10 cellular contexts compared by ENCODE assay signal in the genomic region with DNA sequence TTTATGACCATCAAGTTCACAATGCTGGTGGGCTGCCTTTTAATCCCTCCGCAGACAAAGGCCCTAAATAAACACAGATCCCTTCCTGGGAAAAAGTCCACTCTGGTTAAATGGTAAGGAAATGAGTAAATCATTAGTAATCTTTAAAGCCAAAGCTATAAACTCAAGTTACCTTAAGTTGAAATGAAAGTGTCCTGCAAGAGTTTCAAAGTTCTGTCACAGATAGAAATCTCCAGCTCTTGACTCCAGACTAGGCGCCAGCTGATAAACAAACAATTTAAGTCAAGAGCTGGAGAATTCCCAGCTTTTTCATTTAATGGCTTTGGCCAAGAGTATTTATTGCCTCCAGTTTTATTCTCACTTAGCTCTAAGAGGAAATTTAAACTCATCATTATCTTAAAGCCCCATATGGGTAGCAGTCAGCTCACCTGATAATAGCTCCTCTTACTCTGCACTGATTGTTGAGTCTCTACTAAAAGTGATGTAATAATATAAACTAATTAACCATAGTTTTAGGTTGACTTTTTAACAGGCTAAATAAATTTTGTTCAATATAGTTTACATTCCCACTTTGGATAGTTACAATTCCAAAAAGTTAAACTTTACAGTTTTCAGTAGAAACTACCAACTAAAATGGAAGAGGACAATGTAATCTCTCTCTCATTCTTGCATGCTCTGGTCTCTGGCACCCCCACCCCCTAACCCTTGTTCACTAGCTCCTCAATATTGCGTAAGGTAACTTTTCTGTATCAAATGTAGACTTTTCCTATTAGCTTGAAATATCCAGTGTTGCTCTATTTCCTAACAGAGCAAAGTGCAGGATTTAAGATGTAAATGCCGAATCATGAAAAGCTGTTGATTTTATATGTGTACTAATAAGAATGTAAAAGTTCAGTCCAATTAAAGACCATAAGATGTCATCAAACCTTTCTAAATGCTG. TPM values are rescaled to one million over a fixed set of nuclear protein-coding genes. Genes with fewer than 3 reads are reported as not detected.
DNase-seq lines count a peak whose midpoint lies in the region; ATAC-seq, FAIRE-seq and TF ChIP-seq lines count a peak whose summit lies in the region.
"Had no signal": no experiment of that assay in that cellular context is flagged by ENCODE, and none has a peak within 500 bp of the region (broad histone marks: within the 10 kb centered on the region; RNA-seq: fewer than 3 reads in every experiment).

No MANE protein-coding gene starts in this region.

- ATAC-seq in activated T-cell treated with anti-CD3 and anti-CD28 coated beads, Interleukin-2, amount 50 U/mL, for 4 hours: no peak

- H3K4me1 Mint-ChIP-seq in activated T-cell treated with anti-CD3 and anti-CD28 coated beads, Interleukin-2, amount 50 U/mL, for 4 hours (ENCODE audit: low read depth): no peaks in the 10 kb centered on the region

- H3K36me3 ChIP-seq in WERI-Rb-1: no peaks in the 10 kb centered on the region

- peak; percentile 93 for FAIRE-seq in RCC 7860 (lab: Jason Lieb, UNC)

- no peak for TF ChIP-seq CTCF in WERI-Rb-1 (IDR thresholded peaks at IDR 0.05; ENCODE audit: low read depth, low read length)

- peaks cover 7% of the 10 kb centered on the region for H3K36me3 Mint-ChIP-seq in activated T-cell treated with anti-CD3 and anti-CD28 coated beads, Interleukin-2, amount 50 U/mL, for 4 hours (ENCODE audit: insufficient read depth)

- no peak overlapping the region for H3K4me3 ChIP-seq in WERI-Rb-1 (ENCODE audit: low read depth, low read length)

- H3K27me3 ChIP-seq in WERI-Rb-1 (ENCODE audit: insufficient read depth, low read depth, severe bottlenecking): no peaks in the 10 kb centered on the region

- H3K27me3 Mint-ChIP-seq in activated T-cell treated with anti-CD3 and anti-CD28 coated beads, Interleukin-2, amount 50 U/mL, for 4 hours (ENCODE audit: low read depth): no peaks in the 10 kb centered on the region
- H3K27me3 Mint-ChIP-seq: dendritic cell treated with granulocyte-macrophage colony-stimulating factor and Interleukin-4, amounts not matched to agents 40 ng/mL and 50 ng/mL, for 4 days had no signal

- no peak overlapping the region for H3K4me3 Mint-ChIP-seq in activated T-cell treated with anti-CD3 and anti-CD28 coated beads, Interleukin-2, amount 50 U/mL, for 4 hours
- H3K4me3 Mint-ChIP-seq: dendritic cell treated with granulocyte-macrophage colony-stimulating factor and Interleukin-4, amounts not matched to agents 40 ng/mL and 50 ng/mL, for 4 days had no signal

- no peak overlapping the region for H3K27ac ChIP-seq in WERI-Rb-1

- DNase-seq in NCI-H2107 treated with DMSO at 0.1 percent for 48 hours (lab: John Stamatoyannopoulos, UW; ENCODE audit: unreplicated experiment) (peak; percentile 11), NCI-H2107 (lab: John Stamatoyannopoulos, UW) (no peak), RCC 7860 (ENCODE audit: low spot score) (peak; percentile 74), hepatic stellate cell (ENCODE audit: low spot score) (peak; percentile 4), WERI-Rb-1 (no peak), RPMI8226 (no peak)
- DNase-seq in stimulated activated CD4-positive, alpha-beta T cell treated with anti-CD3 and anti-CD28 coated beads, Interleukin-4, amount 100 ng/mL, for 1 hour: no peak
- no peak for DNase-seq in activated T-cell treated with anti-CD3 and anti-CD28 coated beads, Interleukin-2, amount 50 U/mL, for 4 hours
- DNase-seq: activated CD8-positive, alpha-beta memory T cell treated with anti-CD3 and anti-CD28 coated beads, Interleukin-2, amount 50 U/mL, for 4 hours had no signal

- H3K9me3 Mint-ChIP-seq in activated T-cell treated with anti-CD3 and anti-CD28 coated beads, Interleukin-2, amount 50 U/mL, for 4 hours: no peaks in the 10 kb centered on the region
- H3K9me3 Mint-ChIP-seq: dendritic cell treated with granulocyte-macrophage colony-stimulating factor and Interleukin-4, amounts not matched to agents 40 ng/mL and 50 ng/mL, for 4 days had no signal

- no peaks in the 10 kb centered on the region for H3K9me3 ChIP-seq in WERI-Rb-1 (ENCODE audit: severe bottlenecking)

RNA-seq across cellular contexts. Expression of a gene that starts 56.1 kb away (rescaled TPM):
- total RNA-seq in activated T-cell treated with anti-CD3 and anti-CD28 coated beads, Interleukin-2, amount 50 U/mL, for 4 hours: 10 to 100 TPM in 2 of 3 donors, 1 to 10 TPM in 1; 9.8 to 10.9 (median 10.8) TPM

Comparison
In these comparisons a context has a peak if more than half of its experiments do, and no peak if none do; other contexts are left out.
1. DNase-seq: peak in NCI-H2107 treated with DMSO at 0.1 percent for 48 hours (single experiment), RCC 7860 (single experiment) and hepatic stellate cell (single experiment); none in NCI-H2107 (single experiment), stimulated activated CD4-positive, alpha-beta T cell treated with anti-CD3 and anti-CD28 coated beads, Interleukin-4, amount 100 ng/mL, for 1 hour (single experiment), WERI-Rb-1 (single experiment), RPMI8226 (single experiment) and activated T-cell treated with anti-CD3 and anti-CD28 coated beads, Interleukin-2, amount 50 U/mL, for 4 hours (single experiment).